Comparison of ENCODE assay signal across 15 cellular contexts in the genomic region with DNA sequence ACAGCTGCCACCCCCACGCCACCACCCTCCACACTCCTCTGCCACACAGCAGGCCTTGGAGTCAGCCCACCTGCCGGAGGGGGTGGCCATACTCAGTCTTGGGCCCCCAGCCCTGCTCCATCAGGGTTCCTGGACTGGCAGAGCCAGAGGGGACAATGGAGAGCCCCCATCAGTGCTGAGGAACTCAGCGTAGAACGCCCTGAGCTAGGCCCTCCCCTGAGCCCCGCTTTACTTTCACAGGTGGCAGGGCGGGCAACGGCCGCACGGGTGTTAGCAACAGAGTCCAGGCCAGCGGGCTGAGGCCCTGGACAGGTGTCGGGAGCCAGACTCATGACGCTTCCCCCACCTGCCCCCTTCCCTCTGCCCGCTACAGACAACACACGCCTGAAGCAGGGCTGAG. TPM values are rescaled to one million over a fixed set of nuclear protein-coding genes. Genes with fewer than 3 reads are reported as not detected.
DNase-seq lines count a peak whose midpoint lies in the region; ATAC-seq lines count a peak whose summit lies in the region.
"Had no signal": no experiment of that assay in that cellular context is flagged by ENCODE, and none has a peak within 500 bp of the region (broad histone marks: within the 10 kb centered on the region; RNA-seq: fewer than 3 reads in every experiment).

No MANE protein-coding gene starts in this region.

- no peaks in the 10 kb centered on the region for H3K9me3 Mint-ChIP-seq in dendritic cell treated with granulocyte-macrophage colony-stimulating factor and Interleukin-4, amounts not matched to agents 40 ng/mL and 50 ng/mL, for 4 days
- peaks cover 0 to 4% of the 10 kb centered on the region in 2 donors for H3K9me3 Mint-ChIP-seq in stimulated activated naive B cell treated with anti-CD40 and anti-IgM and Interleukin-4, amounts not matched to agents 10 μg/mL and 1 μg/mL and 100 μg/mL, for 72 hours
- H3K9me3 Mint-ChIP-seq in naive thymus-derived CD8-positive, alpha-beta T cell, result no peaks in the 10 kb centered on the region

- POLR2A ChIA-PET in naive thymus-derived CD8-positive, alpha-beta T cell (lab: Charles Lee), result no interaction called here

- ATAC-seq in stimulated activated naive B cell treated with anti-CD40 and anti-IgM and Interleukin-4, amounts not matched to agents 10 μg/mL and 1 μg/mL and 100 μg/mL, for 72 hours (replicated peaks), result no peak
- ATAC-seq in naive thymus-derived CD8-positive, alpha-beta T cell, result no peak
- ATAC-seq: A549, K562 had no signal

- no peaks in the 10 kb centered on the region for H3K27me3 Mint-ChIP-seq in dendritic cell treated with granulocyte-macrophage colony-stimulating factor and Interleukin-4, amounts not matched to agents 40 ng/mL and 50 ng/mL, for 4 days
- H3K27me3 Mint-ChIP-seq in stimulated activated naive B cell treated with anti-CD40 and anti-IgM and Interleukin-4, amounts not matched to agents 10 μg/mL and 1 μg/mL and 100 μg/mL, for 72 hours, result peaks cover 0 to 4% of the 10 kb centered on the region in 2 donors
- peaks cover 0 to 2% (median 0%) of the 10 kb centered on the region in 5 donors for H3K27me3 Mint-ChIP-seq in naive thymus-derived CD8-positive, alpha-beta T cell

- peak overlapping the region; percentile 86 for H3K27ac Mint-ChIP-seq in dendritic cell treated with granulocyte-macrophage colony-stimulating factor and Interleukin-4, amounts not matched to agents 40 ng/mL and 50 ng/mL, for 4 days
- H3K27ac Mint-ChIP-seq in stimulated activated naive B cell treated with anti-CD40 and anti-IgM and Interleukin-4, amounts not matched to agents 10 μg/mL and 1 μg/mL and 100 μg/mL, for 72 hours, result peak overlapping the region; percentile 37
- no peak overlapping the region for H3K27ac Mint-ChIP-seq in naive thymus-derived CD8-positive, alpha-beta T cell
- H3K27ac Mint-ChIP-seq: CD4-positive, alpha-beta memory T cell had no signal

- intact Hi-C loops in dendritic cell treated with granulocyte-macrophage colony-stimulating factor and Interleukin-4, amounts not matched to agents 40 ng/mL and 50 ng/mL, for 4 days (cut with micrococcal nuclease), result no loop called here

- peaks cover 86% of the 10 kb centered on the region for H3K4me1 Mint-ChIP-seq in dendritic cell treated with granulocyte-macrophage colony-stimulating factor and Interleukin-4, amounts not matched to agents 40 ng/mL and 50 ng/mL, for 4 days (ENCODE audit: low read depth)
- H3K4me1 Mint-ChIP-seq in stimulated activated naive B cell treated with anti-CD40 and anti-IgM and Interleukin-4, amounts not matched to agents 10 μg/mL and 1 μg/mL and 100 μg/mL, for 72 hours, result peaks cover 3 to 8% of the 10 kb centered on the region in 2 donors
- H3K4me1 Mint-ChIP-seq in naive thymus-derived CD8-positive, alpha-beta T cell, result peaks cover 0 to 9% (median 2%) of the 10 kb centered on the region in 4 donors
- H3K4me1 Mint-ChIP-seq: CD4-positive, alpha-beta memory T cell had no signal

- no peaks in the 10 kb centered on the region for H3K36me3 Mint-ChIP-seq in dendritic cell treated with granulocyte-macrophage colony-stimulating factor and Interleukin-4, amounts not matched to agents 40 ng/mL and 50 ng/mL, for 4 days (ENCODE audit: low read depth)
- no peaks in the 10 kb centered on the region for H3K36me3 Mint-ChIP-seq in stimulated activated naive B cell treated with anti-CD40 and anti-IgM and Interleukin-4, amounts not matched to agents 10 μg/mL and 1 μg/mL and 100 μg/mL, for 72 hours
- H3K36me3 Mint-ChIP-seq in naive thymus-derived CD8-positive, alpha-beta T cell, result no peaks in the 10 kb centered on the region
- H3K36me3 Mint-ChIP-seq: CD4-positive, alpha-beta memory T cell had no signal

- peak; percentile 35 for DNase-seq in DMS53 (lab: John Stamatoyannopoulos, UW)
- DNase-seq in DMS53 treated with DMSO at 0.1 percent for 48 hours (lab: John Stamatoyannopoulos, UW; ENCODE audit: unreplicated experiment), result no peak
- no peak for DNase-seq in stimulated activated naive B cell treated with anti-CD40 and anti-IgM and Interleukin-4, amounts not matched to agents 10 μg/mL and 1 μg/mL and 100 μg/mL, for 72 hours
- DNase-seq in activated CD8-positive, alpha-beta memory T cell treated with anti-CD3 and anti-CD28 coated beads for 24 hours, result no peak
- no peak for DNase-seq in naive thymus-derived CD8-positive, alpha-beta T cell
- DNase-seq in retina, result no peak
- DNase-seq: AML-193; Calu3; CD4-positive, alpha-beta memory T cell; GDM1; HCEC 1CT; IMR-90 had no signal

- H3K4me3 Mint-ChIP-seq in dendritic cell treated with granulocyte-macrophage colony-stimulating factor and Interleukin-4, amounts not matched to agents 40 ng/mL and 50 ng/mL, for 4 days, result no peak overlapping the region
- H3K4me3 Mint-ChIP-seq in stimulated activated naive B cell treated with anti-CD40 and anti-IgM and Interleukin-4, amounts not matched to agents 10 μg/mL and 1 μg/mL and 100 μg/mL, for 72 hours, result no peak overlapping the region
- H3K4me3 Mint-ChIP-seq in naive thymus-derived CD8-positive, alpha-beta T cell, result no peak overlapping the region
- H3K4me3 Mint-ChIP-seq: CD4-positive, alpha-beta memory T cell had no signal

RNA-seq across cellular contexts. Expression of gene FOSL2, which starts 47.1 kb away (rescaled TPM):
- 1 to 10 TPM; 1.2 to 1.6 TPM for total RNA-seq in naive thymus-derived CD8-positive, alpha-beta T cell
- 1 to 10 TPM in 1 of 3 donors, under 1 TPM in 2; 0.46 to 6.5 (median 0.85) TPM for polyA plus RNA-seq in naive thymus-derived CD8-positive, alpha-beta T cell

RNA-seq across cellular contexts. Expression of gene PLB1, which starts 56.1 kb away (rescaled TPM):
- total RNA-seq in naive thymus-derived CD8-positive, alpha-beta T cell, result under 1 TPM in 1 of 2 experiments, not detected in 1; 0.34 TPM
- polyA plus RNA-seq in naive thymus-derived CD8-positive, alpha-beta T cell, result under 1 TPM in 2 of 3 donors, not detected in 1; 0.29 to 0.34 TPM

Comparison
In these comparisons a context has a peak if more than half of its experiments do, and no peak if none do; other contexts are left out.
1. H3K27ac Mint-ChIP-seq: peak in dendritic cell treated with granulocyte-macrophage colony-stimulating factor and Interleukin-4, amounts not matched to agents 40 ng/mL and 50 ng/mL, for 4 days (single experiment) and stimulated activated naive B cell treated with anti-CD40 and anti-IgM and Interleukin-4, amounts not matched to agents 10 μg/mL and 1 μg/mL and 100 μg/mL, for 72 hours (single experiment); none in naive thymus-derived CD8-positive, alpha-beta T cell (0 of 10).